In genomic region chr16:90007015-90007414, GRCh38 we compare ENCODE assay signal across 15 cellular contexts.
"Had no signal": no experiment of that assay in that cellular context is flagged by ENCODE, and none has a peak within 500 bp of the region (broad histone marks: within the 10 kb centered on the region; RNA-seq: fewer than 3 reads in every experiment).

No MANE protein-coding gene starts in this region.

- H3K27me3 ChIP-seq: foreskin keratinocyte, hepatocyte, suprapubic skin, thyroid gland, upper lobe of left lung, uterus had no signal

- H3K79me2 ChIP-seq: hepatocyte had no signal

- H3K4me2 ChIP-seq: hepatocyte had no signal

- DNase-seq: cerebellar nuclear complex; effector CD4-positive, alpha-beta T cell; endodermal cell; erythroblast; foreskin keratinocyte; small intestine; stimulated activated CD4-positive, alpha-beta T cell treated with anti-CD3 and anti-CD28 coated beads, Interleukin-12 subunit alpha, Interleukin-12 subunit beta, amount 100 ng/mL, for 4 hours; stimulated activated naive CD8-positive, alpha-beta T cell treated with anti-CD3 and anti-CD28 coated beads, Interleukin-15, Interleukin-2, amounts not matched to agents 100 U/mL and 50 U/mL, for 24 hours; thyroid gland; uterus had no signal

- H3K4me3 ChIP-seq: coronary artery, hepatocyte, suprapubic skin, thyroid gland, upper lobe of left lung, uterus had no signal

- H2AFZ ChIP-seq: hepatocyte had no signal

- ATAC-seq: foreskin keratinocyte; stimulated activated naive CD8-positive, alpha-beta T cell treated with anti-CD3 and anti-CD28 coated beads, Interleukin-15, Interleukin-2, amounts not matched to agents 100 U/mL and 50 U/mL, for 24 hours had no signal

- H3K4me3 Mint-ChIP-seq: endodermal cell had no signal

- H3K4me1 Mint-ChIP-seq: endodermal cell had no signal

- H3K36me3 ChIP-seq: suprapubic skin, thyroid gland, upper lobe of left lung, uterus had no signal

- H3K27ac ChIP-seq: coronary artery, foreskin keratinocyte, hepatocyte, suprapubic skin, thyroid gland, upper lobe of left lung, uterus had no signal

- FAIRE-seq: endothelial cell of umbilical vein, small intestine had no signal

- H3K9me3 Mint-ChIP-seq: endodermal cell had no signal

- H3K9me3 ChIP-seq: suprapubic skin, thyroid gland, upper lobe of left lung, uterus had no signal

- H3K4me1 ChIP-seq: foreskin keratinocyte, suprapubic skin, thyroid gland, uterus had no signal
